Comparison of ENCODE assay signal across 8 cellular contexts in the genomic region with DNA sequence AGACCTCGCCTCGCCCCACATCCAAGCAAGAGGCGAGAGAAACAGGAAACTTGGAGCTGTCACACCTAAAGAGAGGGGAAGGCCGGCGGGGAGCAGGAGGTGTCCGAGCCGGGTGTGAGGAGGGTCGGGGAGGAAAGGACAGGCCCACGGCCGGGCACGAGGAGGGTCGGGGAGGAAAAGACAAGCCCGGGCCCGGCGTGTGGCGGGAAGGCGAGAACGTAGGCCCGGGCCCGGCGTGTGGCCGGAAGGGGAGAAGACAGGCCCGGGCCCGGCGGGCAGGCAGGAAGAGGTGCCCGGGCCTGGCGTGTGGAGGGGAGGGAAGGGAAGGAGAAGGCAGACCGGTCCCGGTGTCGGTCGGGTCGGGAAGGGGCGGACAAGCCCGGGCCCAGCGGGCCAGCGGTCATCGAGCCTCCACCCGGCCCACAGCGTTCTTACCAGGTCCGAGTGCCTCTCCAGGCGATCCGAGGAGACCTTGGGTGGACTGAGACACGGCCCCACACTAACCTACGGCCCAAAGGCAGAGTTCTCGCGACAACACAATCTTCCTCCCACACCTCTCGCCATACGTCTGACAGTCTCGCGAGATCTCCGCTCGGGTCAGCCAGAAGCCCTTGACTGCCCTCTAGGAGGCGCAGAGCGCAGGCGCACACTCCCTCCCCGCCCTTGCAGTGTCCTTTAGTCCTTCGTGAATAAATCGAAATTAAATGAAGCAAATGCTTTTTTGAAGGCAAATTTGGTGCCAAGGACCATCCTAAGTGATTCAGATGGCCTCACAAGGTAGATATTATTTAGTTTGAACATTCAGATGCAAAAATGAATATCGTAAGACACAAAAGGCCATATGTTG. TPM values are rescaled to one million over a fixed set of nuclear protein-coding genes. Genes with fewer than 3 reads are reported as not detected.
A peak's percentile ranks its signal among the peaks of the same experiment; 100 is the strongest.
DNase-seq lines count a peak whose midpoint lies in the region; TF ChIP-seq lines count a peak whose summit lies in the region.

A gene (minus strand): TSS at position 533 of the 847 bp plus-strand sequence. CDS start 13,943 bp downstream, outside the sequence.

- peaks cover 40% of the 10 kb centered on the region for H3K4me1 Mint-ChIP-seq in activated T-helper 2 cell treated with anti-CD3 and anti-CD28 coated beads, Interferon-gamma antibody, Interleukin-2, Interleukin-4, amounts not matched to agents 10 μg/mL and 5 μg/mL and 100 μg/mL, durations not matched to agents 14 hours and 24 hours and 36 hours (ENCODE audit: low read depth)
- H3K4me1 Mint-ChIP-seq in nephron = peaks cover 43% of the 10 kb centered on the region
- peaks cover 51% of the 10 kb centered on the region for H3K4me1 Mint-ChIP-seq in stimulated activated naive CD8-positive, alpha-beta T cell treated with anti-CD3 and anti-CD28 coated beads, Interleukin-15, Interleukin-2, amounts not matched to agents 100 ng/mL and 50 ng/mL, for 24 hours (ENCODE audit: low read depth)

- peak within 1 kb of the TSS; percentile 97 for H3K4me3 Mint-ChIP-seq in activated T-helper 2 cell treated with anti-CD3 and anti-CD28 coated beads, Interferon-gamma antibody, Interleukin-2, Interleukin-4, amounts not matched to agents 10 μg/mL and 5 μg/mL and 100 μg/mL, durations not matched to agents 14 hours and 24 hours and 36 hours (ENCODE audit: low read depth)
- H3K4me3 Mint-ChIP-seq in nephron = peak within 1 kb of the TSS; percentile 88 to 95 (median 94)
- H3K4me3 Mint-ChIP-seq in stimulated activated naive CD8-positive, alpha-beta T cell treated with anti-CD3 and anti-CD28 coated beads, Interleukin-15, Interleukin-2, amounts not matched to agents 100 ng/mL and 50 ng/mL, for 24 hours = peak within 1 kb of the TSS; percentile 96

- CTCF ChIA-PET in RWPE1 (lab: Yijun Ruan, JAX) = no interaction called here

- H3K27ac ChIP-seq in RWPE1 = peak within 1 kb of the TSS; percentile 86

- H3K36me3 Mint-ChIP-seq in activated T-helper 2 cell treated with anti-CD3 and anti-CD28 coated beads, Interferon-gamma antibody, Interleukin-2, Interleukin-4, amounts not matched to agents 10 μg/mL and 5 μg/mL and 100 μg/mL, durations not matched to agents 14 hours and 24 hours and 36 hours (ENCODE audit: low read depth) = peaks cover 17% of the 10 kb centered on the region
- peaks cover 3% of the 10 kb centered on the region for H3K36me3 Mint-ChIP-seq in nephron (ENCODE audit: low read depth)
- peaks cover 17% of the 10 kb centered on the region for H3K36me3 Mint-ChIP-seq in stimulated activated naive CD8-positive, alpha-beta T cell treated with anti-CD3 and anti-CD28 coated beads, Interleukin-15, Interleukin-2, amounts not matched to agents 100 ng/mL and 50 ng/mL, for 24 hours (ENCODE audit: low read depth)

- H3K9me3 Mint-ChIP-seq in activated T-helper 2 cell treated with anti-CD3 and anti-CD28 coated beads, Interferon-gamma antibody, Interleukin-2, Interleukin-4, amounts not matched to agents 10 μg/mL and 5 μg/mL and 100 μg/mL, durations not matched to agents 14 hours and 24 hours and 36 hours = no peaks in the 10 kb centered on the region
- H3K9me3 Mint-ChIP-seq in nephron = no peaks in the 10 kb centered on the region
- H3K9me3 Mint-ChIP-seq in stimulated activated naive CD8-positive, alpha-beta T cell treated with anti-CD3 and anti-CD28 coated beads, Interleukin-15, Interleukin-2, amounts not matched to agents 100 ng/mL and 50 ng/mL, for 24 hours = no peaks in the 10 kb centered on the region

- H3K4me3 ChIP-seq in fibroblast of pulmonary artery (replicated peaks; ENCODE audit: low read depth, low read length) = peak within 1 kb of the TSS; percentile 89

- peak within 1 kb of the TSS; percentile 93 for H3K27ac Mint-ChIP-seq in activated T-helper 2 cell treated with anti-CD3 and anti-CD28 coated beads, Interferon-gamma antibody, Interleukin-2, Interleukin-4, amounts not matched to agents 10 μg/mL and 5 μg/mL and 100 μg/mL, durations not matched to agents 14 hours and 24 hours and 36 hours
- peak within 1 kb of the TSS; percentile 84 to 98 (median 96) for H3K27ac Mint-ChIP-seq in nephron
- H3K27ac Mint-ChIP-seq in stimulated activated naive CD8-positive, alpha-beta T cell treated with anti-CD3 and anti-CD28 coated beads, Interleukin-15, Interleukin-2, amounts not matched to agents 100 ng/mL and 50 ng/mL, for 24 hours = peak within 1 kb of the TSS; percentile 92

- intact Hi-C loops in activated T-helper 2 cell treated with anti-CD3 and anti-CD28 coated beads, Interferon-gamma antibody, Interleukin-2, Interleukin-4, amounts not matched to agents 10 μg/mL and 5 μg/mL and 100 μg/mL, durations not matched to agents 14 hours and 24 hours and 36 hours (cut with micrococcal nuclease) = loop anchor here (2.0 kb wide), 1 partner anchor 780 kb away; no protein-coding TSS in a partner anchor

- TF ChIP-seq CTCF in LNCAP (IDR thresholded peaks at IDR 0.05) (peak; percentile 71), RWPE1 (conservative IDR thresholded peaks at IDR 0.05; ENCODE audit: low read depth) (peak; percentile 76), fibroblast of pulmonary artery (IDR thresholded peaks at IDR 0.05; ENCODE audit: low read length, missing control alignments) (peak; percentile 76), nephron (IDR thresholded peaks at IDR 0.05; ENCODE audit: unreplicated experiment in 3 of 3) (peak; percentile 47 to 63 (median 49))

- DNase-seq in EL (peak; percentile 98), GOT3 (lab: John Stamatoyannopoulos, UW) (peak; percentile 82), RWPE1 (ENCODE audit: low spot score) (peak; percentile 99), fibroblast of pulmonary artery (ENCODE audit: low read depth) (peak; percentile 99)
- peak; percentile 96 for DNase-seq in activated T-helper 2 cell treated with anti-CD3 and anti-CD28 coated beads, Interferon-gamma antibody, Interleukin-2, Interleukin-4, amounts not matched to agents 10 μg/mL and 5 μg/mL and 100 μg/mL, durations not matched to agents 14 hours and 24 hours and 36 hours (ENCODE audit: low spot score)

- POLR2A ChIA-PET in RWPE1 (lab: Yijun Ruan, JAX; ENCODE audit: low non-redundant PET) = no interaction called here

- peaks cover under 1% of the 10 kb centered on the region for H3K27me3 Mint-ChIP-seq in activated T-helper 2 cell treated with anti-CD3 and anti-CD28 coated beads, Interferon-gamma antibody, Interleukin-2, Interleukin-4, amounts not matched to agents 10 μg/mL and 5 μg/mL and 100 μg/mL, durations not matched to agents 14 hours and 24 hours and 36 hours (ENCODE audit: low read depth)
- no peaks in the 10 kb centered on the region for H3K27me3 Mint-ChIP-seq in nephron (ENCODE audit: low read depth)
- H3K27me3 Mint-ChIP-seq in stimulated activated naive CD8-positive, alpha-beta T cell treated with anti-CD3 and anti-CD28 coated beads, Interleukin-15, Interleukin-2, amounts not matched to agents 100 ng/mL and 50 ng/mL, for 24 hours = no peaks in the 10 kb centered on the region

RNA-seq across cellular contexts. Expression of the gene that starts here (rescaled TPM):
- 98.7 and 103 TPM in 2 replicates for total RNA-seq in activated T-helper 2 cell treated with anti-CD3 and anti-CD28 coated beads, Interferon-gamma antibody, Interleukin-2, Interleukin-4, amounts not matched to agents 10 μg/mL and 5 μg/mL and 100 μg/mL, durations not matched to agents 14 hours and 24 hours and 36 hours

Comparison
In these comparisons a context has a peak if more than half of its experiments do, and no peak if none do; other contexts are left out.
1. Peak in every context shown above with its lines: DNase-seq, H3K4me3 ChIP-seq and H3K27ac ChIP-seq.